Comparison of ENCODE assay signal across 8 cellular contexts in the genomic region with DNA sequence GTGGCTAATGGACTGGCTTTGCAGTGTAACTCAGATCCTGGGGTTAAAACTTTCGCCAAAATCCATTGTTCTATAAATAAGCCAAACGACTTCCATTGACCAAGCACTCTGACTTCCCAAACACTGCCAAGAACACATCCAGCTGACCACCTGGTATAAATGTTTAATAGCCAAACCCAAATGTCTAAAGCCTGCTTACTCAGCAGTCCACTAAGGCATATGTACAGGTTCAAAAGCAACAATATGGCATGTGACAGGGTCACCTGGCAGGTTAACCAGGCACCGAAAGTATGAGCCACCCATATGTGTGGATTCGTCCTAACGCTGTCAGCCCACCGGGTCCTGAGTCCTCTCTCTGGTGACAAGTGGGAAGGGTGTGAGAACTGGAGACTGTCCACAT. TPM values are rescaled to one million over a fixed set of nuclear protein-coding genes. Genes with fewer than 3 reads are reported as not detected.
DNase-seq lines count a peak whose midpoint lies in the region; ATAC-seq and TF ChIP-seq lines count a peak whose summit lies in the region.

No MANE protein-coding gene starts in this region.

- H3K27me3 ChIP-seq in PC-9 (ENCODE audit: insufficient read depth, low read depth) (no peaks in the 10 kb centered on the region), osteoblast (ENCODE audit: insufficient read depth, low read length) (no peaks in the 10 kb centered on the region)

- H3K4me1 ChIP-seq in PC-9 (replicated peaks; ENCODE audit: insufficient read depth) (peaks cover 48% of the 10 kb centered on the region), osteoblast (ENCODE audit: insufficient read depth, low read length) (peaks cover 33% of the 10 kb centered on the region)

- H3K4me1 Mint-ChIP-seq in effector memory CD8-positive, alpha-beta T cell (ENCODE audit: low read depth in 2 of 2), result peaks cover 47 to 54% of the 10 kb centered on the region in 2 donors

- no peak overlapping the region for H3K27ac Mint-ChIP-seq in effector memory CD8-positive, alpha-beta T cell

- H3K27ac ChIP-seq in C4-2B (peak overlapping the region; percentile 94), PC-9 (no peak overlapping the region), osteoblast (ENCODE audit: low read depth, low read length) (no peak overlapping the region)

- peaks cover 41% of the 10 kb centered on the region for H3F3A ChIP-seq in PC-9 (ENCODE audit: insufficient read depth, low read depth)

- no peaks in the 10 kb centered on the region for H3K9me3 ChIP-seq in PC-9 (ENCODE audit: insufficient read depth, low read depth)
- no peaks in the 10 kb centered on the region for H3K9me3 ChIP-seq in osteoblast (ENCODE audit: low read depth, low read length)

- peak overlapping the region; percentile 82 to 95 for H3K4me3 Mint-ChIP-seq in effector memory CD8-positive, alpha-beta T cell

- H3K4me3 ChIP-seq in PC-9 (no peak overlapping the region), osteoblast (ENCODE audit: insufficient read depth, low read length) (peak overlapping the region; percentile 89)

- peaks cover 70% of the 10 kb centered on the region for H3K36me3 Mint-ChIP-seq in effector memory CD8-positive, alpha-beta T cell (ENCODE audit: insufficient read depth)

- H3K9me3 Mint-ChIP-seq in effector memory CD8-positive, alpha-beta T cell, result no peaks in the 10 kb centered on the region

- peaks cover 67% of the 10 kb centered on the region for H3K79me2 ChIP-seq in PC-9 (ENCODE audit: low read depth)
- peaks cover 65% of the 10 kb centered on the region for H3K79me2 ChIP-seq in osteoblast (ENCODE audit: insufficient read depth, low read length)

- H3K4me2 ChIP-seq in PC-9 (peak overlapping the region; percentile 87), osteoblast (ENCODE audit: insufficient read depth, low read length) (peak overlapping the region; percentile 87)

- no TSS peak for BruUV-seq in PC-9 (replicated peaks; lab: Mats Ljungman, UMichigan)

- POLR2A ChIA-PET in PC-9 (lab: Charles Lee; ENCODE audit: unreplicated experiment), result no interaction called here

- CTCF ChIA-PET in PC-9 (lab: Charles Lee), result interaction anchor here (0.7 kb wide), 1 partner anchor 65 kb away, joined by 5 read pairs; no protein-coding TSS in a partner anchor

- no peak for TF ChIP-seq CTCF in C4-2B (conservative IDR thresholded peaks at IDR 0.05)
- no peak for TF ChIP-seq CTCF in PC-9 (conservative IDR thresholded peaks at IDR 0.05)
- TF ChIP-seq CTCF in osteoblast (IDR thresholded peaks at IDR 0.05; ENCODE audit: extremely low read depth, low read depth, low read length), result no peak

- H4K20me1 ChIP-seq in PC-9 (ENCODE audit: insufficient read depth) (peaks cover 62% of the 10 kb centered on the region), osteoblast (ENCODE audit: insufficient read depth, low read length) (peaks cover 60% of the 10 kb centered on the region)

- DNase-seq in PC-9 (no peak), osteoblast (ENCODE audit: insufficient read length, low spot score, missing footprints) (no peak), T1000 (lab: John Stamatoyannopoulos, UW) (no peak), iPS-NIHi11 (ENCODE audit: low spot score) (no peak), DMS79 (lab: John Stamatoyannopoulos, UW) (no peak)
- no peak for DNase-seq in effector memory CD8-positive, alpha-beta T cell

- intact Hi-C loops in PC-9 (cut with micrococcal nuclease; ENCODE audit: unreplicated experiment), result no loop called here

- H3K9me2 ChIP-seq in PC-9 (ENCODE audit: insufficient read depth), result no peaks in the 10 kb centered on the region

- H2AFZ ChIP-seq in PC-9, result no peak overlapping the region
- no peak overlapping the region for H2AFZ ChIP-seq in osteoblast (ENCODE audit: low read length)

- no peaks in the 10 kb centered on the region for H3K27me3 Mint-ChIP-seq in effector memory CD8-positive, alpha-beta T cell

- H3K36me3 ChIP-seq in PC-9 (ENCODE audit: low read depth), result peaks cover 12% of the 10 kb centered on the region
- peaks cover 32% of the 10 kb centered on the region for H3K36me3 ChIP-seq in osteoblast (ENCODE audit: insufficient read depth, low read length)

- ATAC-seq in effector memory CD8-positive, alpha-beta T cell (replicated peaks), result no peak
- ATAC-seq in HG03196 (IDR thresholded peaks at IDR 0.05; ENCODE audit: unreplicated experiment), result no peak

RNA-seq across cellular contexts. Expression of gene CSNK1D, which starts 2.1 kb away (rescaled TPM):
- total RNA-seq in PC-9 (2021) (151 and 181 TPM in 2 replicates), osteoblast (45.4 and 50.3 TPM in 2 replicates)

RNA-seq across cellular contexts. Expression of gene SLC16A3, which starts 42.6 kb away (rescaled TPM):
- total RNA-seq in PC-9 (2021) (157 and 198 TPM in 2 replicates), osteoblast (129 and 222 TPM in 2 replicates)

RNA-seq across cellular contexts. Expression of gene CD7, which starts 46.0 kb away (rescaled TPM):
- 0.48 and 0.68 TPM in 2 replicates for total RNA-seq in PC-9 (2021)
- not detected in 2 replicates for total RNA-seq in osteoblast

RNA-seq across cellular contexts. Expression of gene CCDC57, which starts 58.8 kb away (rescaled TPM):
- total RNA-seq in PC-9 (2021), result 138 and 140 TPM in 2 replicates
- total RNA-seq in osteoblast, result 21.0 and 25.9 TPM in 2 replicates
